ENCODE assay signal across 9 cellular contexts in genomic region chr17:60640503-60640902, GRCh38. TPM values are rescaled to one million over a fixed set of nuclear protein-coding genes. Genes with fewer than 3 reads are reported as not detected.
A peak's percentile ranks its signal among the peaks of the same experiment; 100 is the strongest.
DNase-seq lines count a peak whose midpoint lies in the region; ATAC-seq and TF ChIP-seq lines count a peak whose summit lies in the region.
"Had no signal": no experiment of that assay in that cellular context is flagged by ENCODE, and none has a peak within 500 bp of the region (broad histone marks: within the 10 kb centered on the region; RNA-seq: fewer than 3 reads in every experiment).

No MANE protein-coding gene starts in this region.

- H3K27ac Mint-ChIP-seq in MCF 10A (ENCODE audit: low read depth, unreplicated experiment), result no peak overlapping the region

- H3K27ac ChIP-seq in breast epithelium, result no peak overlapping the region
- no peak overlapping the region for H3K27ac ChIP-seq in fibroblast of lung (ENCODE audit: insufficient read depth, low read length)
- H3K27ac ChIP-seq in transverse colon, result no peak overlapping the region

- intact Hi-C loops in MCF 10A (cut with micrococcal nuclease), result loop anchor here (5.0 kb wide), 1 partner anchor 173 kb away; no protein-coding TSS in a partner anchor
- intact Hi-C loops in breast epithelium (cut with DNase I; ENCODE audit: low total_unique reads), result no loop called here
- intact Hi-C loops in transverse colon (cut with DNase I; ENCODE audit: low total_unique reads), result no loop called here

- WGBS in transverse colon (ENCODE audit: low coverage in 1 of 2), 2 donors, result 85 to 92% methylated on average over 2 of the region's 2 CpGs

- POLR2A ChIA-PET in MCF 10A (lab: Yijun Ruan, JAX), result interaction anchor here (0.6 to 1.5 kb wide), 5 partner anchors 38 to 164 kb away, joined by 3 to 8 read pairs (median 3); partner anchors contain the start of gene APPBP2

- CTCF ChIA-PET in MCF 10A (lab: Yijun Ruan, JAX), result interaction anchor here (0.6 to 4.5 kb wide), 13 partner anchors 11 to 320 kb away, joined by 3 to 34 read pairs (median 3); no protein-coding TSS in a partner anchor

- H4K20me1 ChIP-seq in fibroblast of lung (ENCODE audit: control insufficient read depth, extremely low read depth, insufficient read depth, low read length), result no peaks in the 10 kb centered on the region

- H3K4me1 ChIP-seq in breast epithelium (no peaks in the 10 kb centered on the region), fibroblast of lung (ENCODE audit: control insufficient read depth, extremely low read depth, insufficient read depth, low read length) (no peaks in the 10 kb centered on the region), transverse colon (peaks cover 0 to 9% (median 6%) of the 10 kb centered on the region in 4 donors)

- DNase-seq in MCF 10A (ENCODE audit: unreplicated experiment) (peak; percentile 22), breast epithelium (ENCODE audit: low spot score in 2 of 2) (no peak), OCI-M1 (lab: John Stamatoyannopoulos, UW) (peak; percentile 20), fibroblast of lung (ENCODE audit: low read depth in 2 of 2) (peak; percentile 11 to 32), transverse colon (no peak), H7 (no peak)
- no peak for DNase-seq in activated CD4-positive, alpha-beta T cell treated with anti-CD3 and anti-CD28 coated beads, Interleukin-2, amount 50 U/mL, for 4 hours
- DNase-seq: NCI-H1092 treated with DMSO at 0.1 percent for 48 hours had no signal

- H3K9me3 ChIP-seq in breast epithelium (no peaks in the 10 kb centered on the region), fibroblast of lung (ENCODE audit: control insufficient read depth, insufficient read depth, low read depth, low read length) (no peaks in the 10 kb centered on the region), transverse colon (no peaks in the 10 kb centered on the region)

- H3K4me3 Mint-ChIP-seq in MCF 10A (ENCODE audit: unreplicated experiment), result no peak overlapping the region

- TF ChIP-seq CTCF in MCF 10A (IDR thresholded peaks at IDR 0.05; ENCODE audit: unreplicated experiment) (peak; percentile 29), breast epithelium (IDR thresholded peaks at IDR 0.05) (peak in 1 of 3 donors; percentile 25), fibroblast of lung (conservative IDR thresholded peaks at IDR 0.05 in 1 of 2, IDR thresholded peaks at IDR 0.05 in 1 of 2; ENCODE audit: low read depth in 1 of 2, low read length in 2 of 2) (peak; percentile 48 to 65), transverse colon (IDR thresholded peaks at IDR 0.05) (peak in 3 of 5 experiments; percentile 10 to 25 (median 11))

- peaks cover 52% of the 10 kb centered on the region for H3K36me3 Mint-ChIP-seq in MCF 10A (ENCODE audit: insufficient read depth, unreplicated experiment)

- no peak overlapping the region for H3K4me2 ChIP-seq in fibroblast of lung (ENCODE audit: extremely low read depth, insufficient read depth, low read length)

- TF ChIP-seq POLR2A in breast epithelium (IDR thresholded peaks at IDR 0.05) (no peak), transverse colon (IDR thresholded peaks at IDR 0.05) (no peak)

- BruUV-seq in MCF 10A (replicated peaks; lab: Mats Ljungman, UMichigan), result no TSS peak

- H3K36me3 ChIP-seq in breast epithelium, result no peaks in the 10 kb centered on the region
- no peaks in the 10 kb centered on the region for H3K36me3 ChIP-seq in fibroblast of lung (ENCODE audit: control insufficient read depth, insufficient read depth, low read length)
- H3K36me3 ChIP-seq in transverse colon, result peaks cover 0 to 13% (median 4%) of the 10 kb centered on the region in 4 donors
- H3K36me3 ChIP-seq in H7 (replicated peaks; ENCODE audit: control insufficient read depth, insufficient read depth, low read length), result peaks cover 5% of the 10 kb centered on the region

- no peak for TF ChIP-seq EP300 in transverse colon (IDR thresholded peaks at IDR 0.05; ENCODE audit: low read depth)

- H3K9ac ChIP-seq in fibroblast of lung (ENCODE audit: insufficient read depth, low read length), result no peak overlapping the region

- in situ Hi-C loops in transverse colon (cut with MboI; ENCODE audit: low pct_ligation_motif_present in 1 of 4, low pct_unique_long_range_greater_than_20kb in 1 of 4, low sequenced_read_pairs in 3 of 4), result loop anchor here in 2 of 4 donors (25.0 kb wide), 2 partner anchors 178 to 203 kb away; no protein-coding TSS in a partner anchor

- no peak overlapping the region for H2AFZ ChIP-seq in fibroblast of lung (ENCODE audit: low read length)

- peaks cover 9% of the 10 kb centered on the region for H3K79me2 ChIP-seq in fibroblast of lung (ENCODE audit: control insufficient read depth, insufficient read depth, low read length)

- no peaks in the 10 kb centered on the region for H3K9me3 Mint-ChIP-seq in MCF 10A (ENCODE audit: unreplicated experiment)

- no peaks in the 10 kb centered on the region for H3K27me3 Mint-ChIP-seq in MCF 10A (ENCODE audit: insufficient read depth, unreplicated experiment)

- no peak overlapping the region for H3K4me3 ChIP-seq in breast epithelium
- H3K4me3 ChIP-seq in fibroblast of lung (replicated peaks in 1 of 4; ENCODE audit: control extremely low read depth in 1 of 4, insufficient read depth in 1 of 4, low read depth in 3 of 4, low read length in 4 of 4), result no peak overlapping the region
- H3K4me3 ChIP-seq in transverse colon, result no peak overlapping the region
- H3K4me3 ChIP-seq in H7 (ENCODE audit: insufficient read depth, low read depth, low read length), result no peak overlapping the region

- H3K27me3 ChIP-seq in breast epithelium (no peaks in the 10 kb centered on the region), fibroblast of lung (ENCODE audit: control insufficient read depth, insufficient read depth, low read length) (no peaks in the 10 kb centered on the region), transverse colon (no peaks in the 10 kb centered on the region), H7 (ENCODE audit: control insufficient read depth, insufficient read depth, low read length) (no peaks in the 10 kb centered on the region)

- H3K4me1 Mint-ChIP-seq in MCF 10A (ENCODE audit: insufficient read depth, unreplicated experiment), result peaks cover 7% of the 10 kb centered on the region

- no peak for ATAC-seq in HG03097 (IDR thresholded peaks at IDR 0.05; ENCODE audit: low FRiP score, unreplicated experiment)

RNA-seq across cellular contexts. Expression of gene BCAS3, which starts 37.1 kb away (rescaled TPM):
- total RNA-seq in MCF 10A (2022) (14.6 and 19.6 TPM in 2 replicates), breast epithelium (10 to 100 TPM; 30.8 to 47.9 (median 31.2) TPM), fibroblast of lung (23.1 and 43.6 TPM in 2 replicates), transverse colon (10 to 100 TPM; 20.7 to 76.3 (median 39.8) TPM)
- 9.1 and 9.9 TPM in 2 replicates for polyA plus RNA-seq in fibroblast of lung
- polyA plus RNA-seq in fibroblast of lung (2012), result 11.7 and 12.9 TPM in 2 replicates
- 55.3 and 90.4 TPM in 2 replicates for polyA minus RNA-seq in fibroblast of lung (ENCODE audit: low replicate concordance)
- 11.4 and 16.2 TPM in 2 replicates for total RNA-seq in H7 (2014; rRNA removed; shearing (Covaris generic))

RNA-seq across cellular contexts. Expression of gene PPM1D, which starts 40.5 kb away (rescaled TPM):
- 14.3 and 16.1 TPM in 2 replicates for total RNA-seq in MCF 10A (2022)
- total RNA-seq in breast epithelium, result 10 to 100 TPM; 12.3 to 19.6 (median 14.7) TPM
- total RNA-seq in fibroblast of lung, result 12.4 and 14.4 TPM in 2 replicates
- 6.3 and 6.8 TPM in 2 replicates for polyA plus RNA-seq in fibroblast of lung
- 5.7 and 5.9 TPM in 2 replicates for polyA plus RNA-seq in fibroblast of lung (2012)
- polyA minus RNA-seq in fibroblast of lung (ENCODE audit: low replicate concordance), result 1.8 and 3.2 TPM in 2 replicates
- 10 to 100 TPM in 3 of 4 donors, 1 to 10 TPM in 1; 4.6 to 25.8 (median 16.0) TPM for total RNA-seq in transverse colon
- 9.6 and 13.9 TPM in 2 replicates for total RNA-seq in H7 (2014; rRNA removed; shearing (Covaris generic))

Comparison
In these comparisons a context has a peak if more than half of its experiments do, and no peak if none do; other contexts are left out.
1. DNase-seq: peak in MCF 10A (single experiment), OCI-M1 (single experiment) and fibroblast of lung (2 of 2); none in breast epithelium (0 of 2), transverse colon (single experiment), activated CD4-positive, alpha-beta T cell treated with anti-CD3 and anti-CD28 coated beads, Interleukin-2, amount 50 U/mL, for 4 hours (0 of 2) and H7 (single experiment).